In the genomic region with DNA sequence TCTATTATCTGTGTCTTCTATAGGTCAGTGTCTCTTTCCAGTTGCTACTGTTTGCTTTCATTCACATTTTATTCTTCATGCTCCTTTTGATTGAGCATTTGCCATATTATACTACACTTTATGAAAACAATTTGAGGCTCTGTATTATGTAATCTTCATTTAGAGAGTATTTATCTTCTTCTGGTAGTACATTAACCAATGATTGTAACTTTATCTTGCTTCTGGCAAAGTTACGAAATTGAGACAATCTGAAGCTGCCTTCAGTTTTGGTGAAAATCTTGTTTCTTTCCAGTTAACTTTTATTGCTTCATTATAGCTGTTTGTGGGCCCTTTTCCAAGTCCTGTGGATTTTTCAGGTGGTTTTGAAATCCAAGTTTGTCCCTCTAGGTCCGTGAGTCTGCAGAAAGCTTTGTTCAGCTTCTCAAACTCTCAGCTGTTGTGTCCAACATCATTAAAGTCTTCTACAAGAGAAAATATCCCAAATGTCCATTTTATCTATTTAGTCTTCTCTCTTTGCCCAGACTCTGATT, we compare ENCODE assay signal across 22 cellular contexts.
"Had no signal": no experiment of that assay in that cellular context is flagged by ENCODE, and none has a peak within 500 bp of the region (broad histone marks: within the 10 kb centered on the region; RNA-seq: fewer than 3 reads in every experiment).

No MANE protein-coding gene starts in this region.

- H3K36me3 ChIP-seq: esophagus squamous epithelium, gastroesophageal sphincter, left ventricle myocardium inferior, lower lobe of right lung, right atrium auricular region, tibial artery, upper lobe of left lung, uterus had no signal

- H3K4me1 ChIP-seq: esophagus squamous epithelium, gastroesophageal sphincter, left ventricle myocardium inferior, lower lobe of right lung, right atrium auricular region, tibial artery, upper lobe of left lung, uterus had no signal

- H3K9me3 ChIP-seq: esophagus squamous epithelium, gastroesophageal sphincter, left ventricle myocardium inferior, lower lobe of right lung, right atrium auricular region, tibial artery, upper lobe of left lung, uterus had no signal

- H3K9me3 Mint-ChIP-seq: dendritic cell treated with granulocyte-macrophage colony-stimulating factor and Interleukin-4, amounts not matched to agents 40 ng/mL and 50 ng/mL, for 4 days; memory B cell; nephron progenitor cell had no signal

- H3K36me3 Mint-ChIP-seq: immature natural killer cell; memory B cell; naive B cell; stimulated activated memory B cell treated with anti-CD40 and anti-IgM and Interleukin-4, amounts not matched to agents 10 μg/mL and 1 μg/mL and 100 μg/mL, for 72 hours had no signal

- H3K4me3 ChIP-seq: esophagus squamous epithelium, gastroesophageal sphincter, left ventricle myocardium inferior, lower lobe of right lung, right atrium auricular region, tibial artery, upper lobe of left lung, uterus had no signal

- H3K4me3 Mint-ChIP-seq: dendritic cell treated with granulocyte-macrophage colony-stimulating factor and Interleukin-4, amounts not matched to agents 40 ng/mL and 50 ng/mL, for 4 days; effector memory CD8-positive, alpha-beta T cell; immature natural killer cell; memory B cell; naive B cell; nephron progenitor cell; stimulated activated memory B cell treated with anti-CD40 and anti-IgM and Interleukin-4, amounts not matched to agents 10 μg/mL and 1 μg/mL and 100 μg/mL, for 72 hours; stimulated activated naive CD8-positive, alpha-beta T cell treated with anti-CD3 and anti-CD28 coated beads, Interleukin-15, Interleukin-2, amounts not matched to agents 100 ng/mL and 50 ng/mL, for 24 hours had no signal

- ATAC-seq: effector memory CD8-positive, alpha-beta T cell; gastroesophageal sphincter; left cardiac atrium; lower lobe of right lung; stimulated activated memory B cell treated with anti-CD40 and anti-IgM and Interleukin-4, amounts not matched to agents 10 μg/mL and 1 μg/mL and 100 μg/mL, for 72 hours had no signal

- H3K27me3 Mint-ChIP-seq: dendritic cell treated with granulocyte-macrophage colony-stimulating factor and Interleukin-4, amounts not matched to agents 40 ng/mL and 50 ng/mL, for 4 days; effector memory CD8-positive, alpha-beta T cell; memory B cell; naive B cell; stimulated activated memory B cell treated with anti-CD40 and anti-IgM and Interleukin-4, amounts not matched to agents 10 μg/mL and 1 μg/mL and 100 μg/mL, for 72 hours; stimulated activated naive CD8-positive, alpha-beta T cell treated with anti-CD3 and anti-CD28 coated beads, Interleukin-15, Interleukin-2, amounts not matched to agents 100 ng/mL and 50 ng/mL, for 24 hours had no signal

- H3K27ac Mint-ChIP-seq: dendritic cell treated with granulocyte-macrophage colony-stimulating factor and Interleukin-4, amounts not matched to agents 40 ng/mL and 50 ng/mL, for 4 days; effector memory CD8-positive, alpha-beta T cell; immature natural killer cell; memory B cell; naive B cell; nephron progenitor cell; stimulated activated memory B cell treated with anti-CD40 and anti-IgM and Interleukin-4, amounts not matched to agents 10 μg/mL and 1 μg/mL and 100 μg/mL, for 72 hours; stimulated activated naive CD8-positive, alpha-beta T cell treated with anti-CD3 and anti-CD28 coated beads, Interleukin-15, Interleukin-2, amounts not matched to agents 100 ng/mL and 50 ng/mL, for 24 hours had no signal

- H3K27ac ChIP-seq: epithelial cell of prostate, esophagus squamous epithelium, gastroesophageal sphincter, left ventricle myocardium inferior, lower lobe of right lung, right atrium auricular region, tibial artery, upper lobe of left lung, uterus had no signal

- H3K4me1 Mint-ChIP-seq: immature natural killer cell; memory B cell; naive B cell; nephron progenitor cell; stimulated activated memory B cell treated with anti-CD40 and anti-IgM and Interleukin-4, amounts not matched to agents 10 μg/mL and 1 μg/mL and 100 μg/mL, for 72 hours had no signal

- DNase-seq: effector memory CD8-positive, alpha-beta T cell; esophagus squamous epithelium; foreskin fibroblast; glutamatergic neuron; immature natural killer cell; left cardiac atrium; left ventricle myocardium inferior; lower lobe of right lung; naive B cell; nephron progenitor cell; small intestine; stimulated activated CD4-positive, alpha-beta T cell treated with anti-CD3 and anti-CD28 coated beads, Interleukin-4, amount 100 ng/mL, for 1 hour; tibial artery; upper lobe of left lung; uterus had no signal

- H3K27me3 ChIP-seq: esophagus squamous epithelium, gastroesophageal sphincter, right atrium auricular region, tibial artery, upper lobe of left lung, uterus had no signal
